ENCODE assay signal across 29 cellular contexts in genomic region chr10:98449287-98449686, GRCh38.
"Had no signal": no experiment of that assay in that cellular context is flagged by ENCODE, and none has a peak within 500 bp of the region (broad histone marks: within the 10 kb centered on the region; RNA-seq: fewer than 3 reads in every experiment).

No MANE protein-coding gene starts in this region.

- H3K27ac Mint-ChIP-seq: neural progenitor cell; progenitor cell of endocrine pancreas; stimulated activated naive CD8-positive, alpha-beta T cell treated with anti-CD3 and anti-CD28 coated beads, Interleukin-15, Interleukin-2, amounts not matched to agents 100 ng/mL and 50 ng/mL, for 24 hours; type B pancreatic cell had no signal

- H3K79me2 ChIP-seq: parathyroid adenoma had no signal

- H3K4me3 ChIP-seq: neural progenitor cell, ovary, psoas muscle, skin epidermis, smooth muscle cell, spleen, stomach, thoracic aorta, thyroid gland, transverse colon, upper lobe of right lung, uterus had no signal

- H2AFZ ChIP-seq: neural progenitor cell, parathyroid adenoma had no signal

- H3K9ac ChIP-seq: neural progenitor cell, parathyroid adenoma had no signal

- H3K27me3 Mint-ChIP-seq: progenitor cell of endocrine pancreas, type B pancreatic cell had no signal

- H3K4me1 ChIP-seq: neural progenitor cell, parathyroid adenoma, psoas muscle, upper lobe of right lung, uterus had no signal

- H3K4me3 Mint-ChIP-seq: stimulated activated naive B cell treated with anti-CD40 and anti-IgM and Interleukin-4, amounts not matched to agents 10 μg/mL and 1 μg/mL and 100 μg/mL, for 72 hours; stimulated activated naive CD8-positive, alpha-beta T cell treated with anti-CD3 and anti-CD28 coated beads, Interleukin-15, Interleukin-2, amounts not matched to agents 100 ng/mL and 50 ng/mL, for 24 hours had no signal

- H3K9me3 Mint-ChIP-seq: naive thymus-derived CD4-positive, alpha-beta T cell; stimulated activated naive B cell treated with anti-CD40 and anti-IgM and Interleukin-4, amounts not matched to agents 10 μg/mL and 1 μg/mL and 100 μg/mL, for 72 hours; stimulated activated naive CD8-positive, alpha-beta T cell treated with anti-CD3 and anti-CD28 coated beads, Interleukin-15, Interleukin-2, amounts not matched to agents 100 ng/mL and 50 ng/mL, for 24 hours; type B pancreatic cell had no signal

- H3K27ac ChIP-seq: neural progenitor cell, ovary, parathyroid adenoma, psoas muscle, skin epidermis, spleen, stomach, thoracic aorta, thyroid gland, transverse colon, upper lobe of right lung, uterus had no signal

- H3K36me3 Mint-ChIP-seq: natural killer cell, neural progenitor cell had no signal

- H3K9me3 ChIP-seq: ovary, psoas muscle, spleen, stomach, thoracic aorta, thyroid gland, transverse colon, upper lobe of right lung, uterus had no signal

- ATAC-seq: naive thymus-derived CD4-positive, alpha-beta T cell; natural killer cell; psoas muscle; right cardiac atrium; sciatic nerve; stimulated activated naive B cell treated with anti-CD40 and anti-IgM and Interleukin-4, amounts not matched to agents 10 μg/mL and 1 μg/mL and 100 μg/mL, for 72 hours; upper lobe of right lung had no signal

- H3K4me2 ChIP-seq: neural progenitor cell, smooth muscle cell had no signal

- H3K36me3 ChIP-seq: neural progenitor cell, ovary, thyroid gland, transverse colon, uterus had no signal

- DNase-seq: naive thymus-derived CD4-positive, alpha-beta T cell; natural killer cell; occipital lobe; ovary; posterior cingulate gyrus; psoas muscle; right cardiac atrium; spleen; stimulated activated CD4-positive, alpha-beta T cell treated with anti-CD3 and anti-CD28 coated beads, Interleukin-12 subunit alpha, Interleukin-12 subunit beta, amount 100 ng/mL, for 4 hours; stimulated activated CD4-positive, alpha-beta T cell treated with anti-CD3 and anti-CD28 coated beads, Interleukin-1b, Interleukin-23, amount 100 ng/mL, for 48 hours; stimulated activated CD4-positive, alpha-beta T cell treated with anti-CD3 and anti-CD28 coated beads, Interleukin-4, amount 100 ng/mL, for 1 hour; stimulated activated CD4-positive, alpha-beta T cell treated with anti-CD3 and anti-CD28 coated beads, Interleukin-4, amount 100 ng/mL, for 4 hours; stimulated activated CD8-positive, alpha-beta memory T cell treated with anti-CD3 and anti-CD28 coated beads, Interleukin-4, amount 100 ng/mL, for 48 hours; stimulated activated naive B cell treated with anti-CD40 and anti-IgM and Interleukin-4, amounts not matched to agents 10 μg/mL and 1 μg/mL and 100 μg/mL, for 72 hours; stimulated activated naive CD4-positive, alpha-beta T cell treated with Interleukin-2 at 50 U/mL for 16 hours; stomach; thyroid gland; transverse colon; upper lobe of right lung; uterus had no signal

- H3K27me3 ChIP-seq: neural progenitor cell, ovary, stomach, thyroid gland, transverse colon, uterus had no signal
